8 cellular contexts compared by ENCODE assay signal in the genomic region with DNA sequence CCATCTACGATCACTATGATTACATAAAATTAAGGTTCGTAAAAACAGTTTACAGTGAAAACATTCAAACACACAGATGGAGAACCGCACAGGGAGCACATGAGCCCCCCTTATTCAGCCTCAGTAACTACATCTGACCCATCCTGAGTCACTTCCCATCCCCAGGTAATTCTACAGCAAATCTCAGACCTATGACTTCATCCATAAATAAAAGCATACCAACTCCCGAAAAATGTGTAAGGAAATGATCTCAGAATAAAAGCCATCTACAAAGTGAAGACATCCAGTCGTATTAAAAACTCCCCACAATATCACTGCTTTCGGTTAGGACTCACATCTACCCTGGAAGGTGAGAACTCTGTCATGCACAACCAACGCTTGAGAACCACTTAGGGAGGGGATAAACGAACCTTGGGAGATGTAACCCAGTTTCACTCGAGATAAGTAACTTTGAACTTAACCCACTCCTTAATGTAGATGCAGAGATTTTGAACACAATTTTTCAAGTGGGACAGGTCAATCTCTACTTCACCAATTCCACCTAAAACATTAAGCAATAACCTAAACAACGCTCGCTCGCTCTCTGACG. TPM values are rescaled to one million over a fixed set of nuclear protein-coding genes. Genes with fewer than 3 reads are reported as not detected.
DNase-seq lines count a peak whose midpoint lies in the region; ATAC-seq and TF ChIP-seq lines count a peak whose summit lies in the region.

No MANE protein-coding gene starts in this region.

- peak; percentile 17 for ATAC-seq in central memory CD8-positive, alpha-beta T cell (replicated peaks; ENCODE audit: extremely low read depth, poor library complexity, severe bottlenecking)
- no peak for ATAC-seq in HG03280 (IDR thresholded peaks at IDR 0.05; ENCODE audit: unreplicated experiment)

- H3K4me1 ChIP-seq in muscle layer of colon (ENCODE audit: insufficient read depth, low read length) = peaks cover 24% of the 10 kb centered on the region

- no peaks in the 10 kb centered on the region for H3K9me3 ChIP-seq in MG63
- H3K9me3 ChIP-seq in muscle layer of colon (ENCODE audit: low read length) = no peaks in the 10 kb centered on the region

- H3K36me3 ChIP-seq in MG63 (peaks cover 51% of the 10 kb centered on the region), muscle layer of colon (ENCODE audit: insufficient read depth, low read length) (peaks cover 40% of the 10 kb centered on the region)

- H3K4me3 ChIP-seq in MG63 (peak overlapping the region; percentile 79), muscle layer of colon (ENCODE audit: low read depth in 1 of 2, low read length in 2 of 2) (peak overlapping the region; percentile 71 to 88)

- no peaks in the 10 kb centered on the region for H3K27me3 Mint-ChIP-seq in Calu3 (ENCODE audit: unreplicated experiment)
- H3K27me3 Mint-ChIP-seq in central memory CD8-positive, alpha-beta T cell = no peaks in the 10 kb centered on the region

- intact Hi-C loops in Calu3 (cut with micrococcal nuclease; ENCODE audit: unreplicated experiment) = no loop called here

- H3K27ac Mint-ChIP-seq in Calu3 (ENCODE audit: unreplicated experiment) = peak overlapping the region; percentile 92
- peak overlapping the region; percentile 92 for H3K27ac Mint-ChIP-seq in central memory CD8-positive, alpha-beta T cell (ENCODE audit: low read depth)

- no peaks in the 10 kb centered on the region for H3K9me3 Mint-ChIP-seq in Calu3 (ENCODE audit: low read depth, unreplicated experiment)
- no peaks in the 10 kb centered on the region for H3K9me3 Mint-ChIP-seq in central memory CD8-positive, alpha-beta T cell

- H3K4me3 Mint-ChIP-seq in Calu3 (ENCODE audit: low read depth, unreplicated experiment) = peak overlapping the region; percentile 89
- H3K4me3 Mint-ChIP-seq in central memory CD8-positive, alpha-beta T cell = peak overlapping the region; percentile 82

- H3K27me3 ChIP-seq in MG63 = no peaks in the 10 kb centered on the region
- H3K27me3 ChIP-seq in muscle layer of colon (ENCODE audit: control insufficient read depth in 1 of 2, insufficient read depth in 2 of 2, low read length in 2 of 2) = no peaks in the 10 kb centered on the region

- peaks cover 25% of the 10 kb centered on the region for H3K4me1 Mint-ChIP-seq in Calu3 (ENCODE audit: low read depth, unreplicated experiment)
- peaks cover 45% of the 10 kb centered on the region for H3K4me1 Mint-ChIP-seq in central memory CD8-positive, alpha-beta T cell

- DNase-seq in Calu3 (no peak), MG63 (no peak), iPS-NIHi7 (ENCODE audit: extremely low spot score) (no peak), foreskin melanocyte (no peak)
- peak in 1 of 2 donors; percentile 31 for DNase-seq in central memory CD8-positive, alpha-beta T cell (ENCODE audit: low spot score in 2 of 2)
- DNase-seq in activated CD8-positive, alpha-beta memory T cell treated with anti-CD3 and anti-CD28 coated beads, Interleukin-2, amount 50 U/mL, for 4 hours = no peak

- peak overlapping the region; percentile 79 for H3K9ac ChIP-seq in muscle layer of colon (ENCODE audit: low read length)

- peaks cover 62% of the 10 kb centered on the region for H3K36me3 Mint-ChIP-seq in Calu3 (ENCODE audit: insufficient read depth, unreplicated experiment)
- peaks cover 54% of the 10 kb centered on the region for H3K36me3 Mint-ChIP-seq in central memory CD8-positive, alpha-beta T cell (ENCODE audit: insufficient read depth)

- H3K27ac ChIP-seq in muscle layer of colon (ENCODE audit: low read depth, low read length) = peak overlapping the region; percentile 97

- TSS peak; percentile 20 for BruUV-seq in Calu3 (replicated peaks; lab: Mats Ljungman, UMichigan)

- TF ChIP-seq CTCF in Calu3 (IDR thresholded peaks at IDR 0.05; ENCODE audit: unreplicated experiment) = no peak

- CTCF ChIA-PET in Calu3 (lab: Charles Lee) = no interaction called here

RNA-seq across cellular contexts. Expression of gene USP36, which starts 1.3 kb away (rescaled TPM):
- 79.5 and 84.3 TPM in 2 replicates for total RNA-seq in Calu3 (2022)
- 16.3 and 33.4 TPM in 2 replicates for total RNA-seq in MG63 (2014; rRNA removed; shearing (Covaris generic); ENCODE audit: low replicate concordance)

RNA-seq across cellular contexts. Expression of gene CYTH1, which starts 57.2 kb away (rescaled TPM):
- total RNA-seq in Calu3 (2022) = 30.3 and 40.5 TPM in 2 replicates
- 11.2 and 17.2 TPM in 2 replicates for total RNA-seq in MG63 (2014; rRNA removed; shearing (Covaris generic); ENCODE audit: low replicate concordance)
